In the genomic region with DNA sequence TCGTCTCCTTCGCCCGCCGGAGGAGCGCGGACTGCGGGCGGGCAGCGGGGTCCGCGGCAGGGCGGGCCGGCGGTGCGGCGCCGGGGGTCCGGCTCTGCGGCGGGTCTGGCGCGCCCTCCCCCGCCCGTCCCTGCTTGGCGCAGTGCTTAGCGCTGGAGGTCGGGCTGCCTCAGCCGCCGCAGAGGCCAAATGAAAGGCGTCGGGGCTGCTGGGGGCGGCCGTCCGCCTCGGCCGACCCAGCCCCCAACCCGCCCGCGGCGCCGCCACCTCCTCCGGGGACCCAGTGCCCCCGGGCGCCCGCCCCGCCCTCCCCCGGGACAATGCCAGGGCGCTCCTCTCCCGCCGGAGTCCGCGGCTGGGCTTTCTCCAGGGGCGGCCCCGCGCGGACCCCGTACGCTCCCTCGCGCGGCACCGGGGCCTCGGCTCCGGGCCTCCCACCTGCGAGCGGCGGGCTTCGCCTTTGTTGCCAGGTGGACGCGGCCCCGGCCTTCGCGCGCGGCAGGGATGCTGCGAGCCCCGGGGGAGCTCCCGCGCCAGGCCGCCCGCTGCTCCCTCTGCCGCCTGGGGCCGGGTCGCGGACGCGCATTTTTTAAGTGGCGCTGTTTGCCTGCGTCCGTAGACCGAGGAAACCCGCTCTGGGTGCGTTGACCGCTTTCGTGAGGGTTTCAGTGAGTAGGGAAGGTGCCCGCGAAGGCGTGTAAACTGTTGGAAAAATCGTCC, we compare ENCODE assay signal across 8 cellular contexts. TPM values are rescaled to one million over a fixed set of nuclear protein-coding genes. Genes with fewer than 3 reads are reported as not detected.
DNase-seq lines count a peak whose midpoint lies in the region; ATAC-seq and TF ChIP-seq lines count a peak whose summit lies in the region.

No MANE protein-coding gene starts in this region.

- peak; percentile 11 for ATAC-seq in GM18873 (IDR thresholded peaks at IDR 0.05; ENCODE audit: low FRiP score, unreplicated experiment)
- peak; percentile 24 for ATAC-seq in HG03139 (IDR thresholded peaks at IDR 0.05; ENCODE audit: unreplicated experiment)
- ATAC-seq in SK-N-SH treated with all-trans-retinoic acid at 6 μM for 48 hours = peak; percentile 6; the same call in 2 of the 3 replicates
- no peak for ATAC-seq in omental fat pad (ENCODE audit: low FRiP score)

- TF ChIP-seq CTCF in retinal pigment epithelial cell (conservative IDR thresholded peaks at IDR 0.05; ENCODE audit: low read depth, low read length) (peak; percentile 18), omental fat pad (IDR thresholded peaks at IDR 0.05) (no peak)

- DNase-seq in AG08395 (ENCODE audit: low spot score) = peak; percentile 27
- peak in 35 of 56 donors; percentile 5 to 64 (median 32) for DNase-seq in amygdala (lab: John Stamatoyannopoulos, UW)
- DNase-seq in hepatic stellate cell (ENCODE audit: low spot score) = peak; percentile 57
- no peak for DNase-seq in retinal pigment epithelial cell (ENCODE audit: low read depth)
- DNase-seq in omental fat pad (ENCODE audit: low spot score) = no peak

- peak overlapping the region; percentile 85 for H3K4me3 ChIP-seq in retinal pigment epithelial cell (ENCODE audit: low read length)

TF ChIP-seq in SK-N-SH treated with all-trans-retinoic acid at 6 μM for 48 hours, 23 proteins besides CTCF, POLR2A, EP300 and RAD21:
- no peak for TF ChIP-seq ZNF8 (CRISPR knock-in tag; IDR thresholded peaks at IDR 0.05)
- TF ChIP-seq, protein P1, sequence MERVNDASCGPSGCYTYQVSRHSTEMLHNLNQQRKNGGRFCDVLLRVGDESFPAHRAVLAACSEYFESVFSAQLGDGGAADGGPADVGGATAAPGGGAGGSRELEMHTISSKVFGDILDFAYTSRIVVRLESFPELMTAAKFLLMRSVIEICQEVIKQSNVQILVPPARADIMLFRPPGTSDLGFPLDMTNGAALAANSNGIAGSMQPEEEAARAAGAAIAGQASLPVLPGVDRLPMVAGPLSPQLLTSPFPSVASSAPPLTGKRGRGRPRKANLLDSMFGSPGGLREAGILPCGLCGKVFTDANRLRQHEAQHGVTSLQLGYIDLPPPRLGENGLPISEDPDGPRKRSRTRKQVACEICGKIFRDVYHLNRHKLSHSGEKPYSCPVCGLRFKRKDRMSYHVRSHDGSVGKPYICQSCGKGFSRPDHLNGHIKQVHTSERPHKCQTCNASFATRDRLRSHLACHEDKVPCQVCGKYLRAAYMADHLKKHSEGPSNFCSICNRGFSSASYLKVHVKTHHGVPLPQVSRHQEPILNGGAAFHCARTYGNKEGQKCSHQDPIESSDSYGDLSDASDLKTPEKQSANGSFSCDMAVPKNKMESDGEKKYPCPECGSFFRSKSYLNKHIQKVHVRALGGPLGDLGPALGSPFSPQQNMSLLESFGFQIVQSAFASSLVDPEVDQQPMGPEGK (CRISPR knock-in tag; IDR thresholded peaks at IDR 0.05; ENCODE audit: borderline replicate concordance) = no peak
- TF ChIP-seq CSDC2 (CRISPR knock-in tag; IDR thresholded peaks at IDR 0.05) = no peak
- TF ChIP-seq, protein P2, sequence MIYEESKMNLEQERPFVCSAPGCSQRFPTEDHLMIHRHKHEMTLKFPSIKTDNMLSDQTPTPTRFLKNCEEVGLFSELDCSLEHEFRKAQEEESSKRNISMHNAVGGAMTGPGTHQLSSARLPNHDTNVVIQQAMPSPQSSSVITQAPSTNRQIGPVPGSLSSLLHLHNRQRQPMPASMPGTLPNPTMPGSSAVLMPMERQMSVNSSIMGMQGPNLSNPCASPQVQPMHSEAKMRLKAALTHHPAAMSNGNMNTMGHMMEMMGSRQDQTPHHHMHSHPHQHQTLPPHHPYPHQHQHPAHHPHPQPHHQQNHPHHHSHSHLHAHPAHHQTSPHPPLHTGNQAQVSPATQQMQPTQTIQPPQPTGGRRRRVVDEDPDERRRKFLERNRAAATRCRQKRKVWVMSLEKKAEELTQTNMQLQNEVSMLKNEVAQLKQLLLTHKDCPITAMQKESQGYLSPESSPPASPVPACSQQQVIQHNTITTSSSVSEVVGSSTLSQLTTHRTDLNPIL (CRISPR knock-in tag; IDR thresholded peaks at IDR 0.05; ENCODE audit: low read depth) = no peak
- TF ChIP-seq TOX (CRISPR knock-in tag; IDR thresholded peaks at IDR 0.05; ENCODE audit: borderline replicate concordance) = no peak
- no peak for TF ChIP-seq ZC3H10 (CRISPR knock-in tag; IDR thresholded peaks at IDR 0.05)
- TF ChIP-seq BACH2 (CRISPR knock-in tag; IDR thresholded peaks at IDR 0.05; ENCODE audit: borderline replicate concordance) = no peak
- TF ChIP-seq ZFP30 (CRISPR knock-in tag; IDR thresholded peaks at IDR 0.05) = no peak
- TF ChIP-seq OSR1 (CRISPR knock-in tag; IDR thresholded peaks at IDR 0.05) = no peak
- no peak for TF ChIP-seq GLIS3 (CRISPR knock-in tag; IDR thresholded peaks at IDR 0.05)
- TF ChIP-seq ISL1 (CRISPR knock-in tag; IDR thresholded peaks at IDR 0.05) = no peak

RNA-seq across cellular contexts. Expression of a gene that starts 0.6 kb away (rescaled TPM):
- total RNA-seq in omental fat pad = 100 to 1,000 TPM; 288 to 530 (median 485) TPM

Comparison
In these comparisons a context has a peak if more than half of its experiments do, and no peak if none do; other contexts are left out.
1. DNase-seq: peak in AG08395 (single experiment), amygdala (35 of 56) and hepatic stellate cell (single experiment); none in retinal pigment epithelial cell (single experiment) and omental fat pad (single experiment).